ENCODE assay signal across 8 cellular contexts in genomic region chr3:9730747-9731205, GRCh38. TPM values are rescaled to one million over a fixed set of nuclear protein-coding genes. Genes with fewer than 3 reads are reported as not detected.
A peak's percentile ranks its signal among the peaks of the same experiment; 100 is the strongest.
DNase-seq lines count a peak whose midpoint lies in the region; ATAC-seq and TF ChIP-seq lines count a peak whose summit lies in the region.

No MANE protein-coding gene starts in this region.

- intact Hi-C loops in heart left ventricle (cut with DNase I) = loop anchor here in 7 of 10 donors (1.0 to 10.0 kb wide), 7 partner anchors 19 to 228 kb away; partner anchors contain the start of genes ARPC4 (in 4 of the 7), OGG1 (in 4 of the 7) and TADA3 (in 4 of the 7)

- H3K4me3 ChIP-seq in heart left ventricle (peak overlapping the region; percentile 30 to 100 (median 92)), retinal pigment epithelial cell (ENCODE audit: low read length) (peak overlapping the region; percentile 57)

- no peaks in the 10 kb centered on the region for H3K9me3 ChIP-seq in heart left ventricle

- in situ Hi-C loops in Caki2 (cut with HindIII; ENCODE audit: low pct_unique_long_range_greater_than_20kb, low sequenced_read_pairs) = no loop called here

- no peak for TF ChIP-seq POLR2A in heart left ventricle (IDR thresholded peaks at IDR 0.05)

- H3K4me1 ChIP-seq in heart left ventricle = peaks cover 9 to 52% (median 23%) of the 10 kb centered on the region in 12 donors

- peaks cover 0 to 21% (median 16%) of the 10 kb centered on the region in 9 donors for H3K36me3 ChIP-seq in heart left ventricle

- TF ChIP-seq CTCF in VCaP (conservative IDR thresholded peaks at IDR 0.05) (no peak), heart left ventricle (IDR thresholded peaks at IDR 0.05) (no peak), retinal pigment epithelial cell (conservative IDR thresholded peaks at IDR 0.05; ENCODE audit: low read depth, low read length) (no peak)

- H3K27ac ChIP-seq in VCaP (peak overlapping the region; percentile 99), heart left ventricle (peak overlapping the region in 11 of 12 donors; percentile 91 to 100 (median 97))

- peak; percentile 84 for DNase-seq in Caki2 (ENCODE audit: low read depth)
- no peak for DNase-seq in heart left ventricle
- DNase-seq in retinal pigment epithelial cell (ENCODE audit: low read depth) = no peak
- no peak for DNase-seq in COLO829 (ENCODE audit: low spot score)
- no peak for DNase-seq in A172 (ENCODE audit: low spot score)

- 2 to 3% (median 2%) methylated on average over 15 to 16 of the region's 16 CpGs for WGBS in heart left ventricle, 4 donors

- ATAC-seq in GM19372 (IDR thresholded peaks at IDR 0.05; ENCODE audit: low read depth, unreplicated experiment) (peak; percentile 40), HG03378 (IDR thresholded peaks at IDR 0.05; ENCODE audit: unreplicated experiment) (peak; percentile 38), heart left ventricle (peak; percentile 63 to 77 (median 75))

- no peaks in the 10 kb centered on the region for H3K27me3 ChIP-seq in heart left ventricle

RNA-seq across cellular contexts. Expression of gene BRPF1, which starts 0.8 kb away (rescaled TPM):
- 5.6 and 6.5 TPM in 2 replicates for total RNA-seq in Caki2 (2014; rRNA removed; shearing (Covaris generic); ENCODE audit: low replicate concordance)
- 10 to 100 TPM in 6 of 9 donors, 1 to 10 TPM in 3; 9.0 to 17.8 (median 10.6) TPM for total RNA-seq in heart left ventricle
- 10 to 100 TPM in 1 of 2 donors, 1 to 10 TPM in 1; 5.5 to 12.0 TPM for polyA plus RNA-seq in heart left ventricle
- 13.8 and 18.4 TPM in 2 replicates for total RNA-seq in A172 (2014; rRNA removed; shearing (Covaris generic))

RNA-seq across cellular contexts. Expression of gene OGG1, which starts 19.0 kb away (rescaled TPM):
- total RNA-seq in Caki2 (2014; rRNA removed; shearing (Covaris generic); ENCODE audit: low replicate concordance) = 21.7 and 29.7 TPM in 2 replicates
- total RNA-seq in heart left ventricle = 10 to 100 TPM in 2 of 9 donors, 1 to 10 TPM in 7; 6.2 to 14.8 (median 8.3) TPM
- 10 to 100 TPM in 1 of 2 donors, 1 to 10 TPM in 1; 9.8 to 12.2 TPM for polyA plus RNA-seq in heart left ventricle
- total RNA-seq in A172 (2014; rRNA removed; shearing (Covaris generic)) = 27.5 and 37.9 TPM in 2 replicates

RNA-seq across cellular contexts. Expression of gene CPNE9, which starts 27.1 kb away (rescaled TPM):
- not detected in 2 replicates for total RNA-seq in Caki2 (2014; rRNA removed; shearing (Covaris generic); ENCODE audit: low replicate concordance)
- total RNA-seq in heart left ventricle = not detected
- under 1 TPM in 1 of 2 donors, not detected in 1; 0.04 TPM for polyA plus RNA-seq in heart left ventricle
- not detected in 2 replicates for total RNA-seq in A172 (2014; rRNA removed; shearing (Covaris generic))

RNA-seq across cellular contexts. Expression of gene CAMK1, which starts 39.0 kb away (rescaled TPM):
- 33.6 and 43.0 TPM in 2 replicates for total RNA-seq in Caki2 (2014; rRNA removed; shearing (Covaris generic); ENCODE audit: low replicate concordance)
- 10 to 100 TPM in 7 of 9 donors, 1 to 10 TPM in 2; 9.7 to 26.3 (median 14.7) TPM for total RNA-seq in heart left ventricle
- 10 to 100 TPM; 13.8 to 17.5 TPM for polyA plus RNA-seq in heart left ventricle
- 78.3 and 82.6 TPM in 2 replicates for total RNA-seq in A172 (2014; rRNA removed; shearing (Covaris generic))
